ENCODE assay signal across 21 cellular contexts in genomic region chr3:182183716-182184430, GRCh38.
"Had no signal": no experiment of that assay in that cellular context is flagged by ENCODE, and none has a peak within 500 bp of the region (broad histone marks: within the 10 kb centered on the region; RNA-seq: fewer than 3 reads in every experiment).

No MANE protein-coding gene starts in this region.

- H3K9me3 ChIP-seq: ascending aorta, suprapubic skin, upper lobe of right lung had no signal

- H3K4me1 ChIP-seq: ascending aorta, suprapubic skin, upper lobe of right lung had no signal

- H3K27ac Mint-ChIP-seq: activated naive CD4-positive, alpha-beta T cell treated with anti-CD3 and anti-CD28 coated beads, Interleukin-2, amount 10 ng/mL, durations not matched to agents 7 days and 5 days; activated T-cell treated with anti-CD3 and anti-CD28 coated beads, Interleukin-2, amount 50 U/mL, for 24 hours; natural killer cell treated with Interleukin-12 subunit alpha and Interleukin-12 subunit beta and Interleukin-15 and Interleukin-18, amount 100 ng/mL, for 72 hours; progenitor cell of endocrine pancreas had no signal

- H3K36me3 Mint-ChIP-seq: activated naive CD4-positive, alpha-beta T cell treated with anti-CD3 and anti-CD28 coated beads, Interleukin-2, amount 10 ng/mL, durations not matched to agents 7 days and 5 days; natural killer cell treated with Interleukin-12 subunit alpha and Interleukin-12 subunit beta and Interleukin-15 and Interleukin-18, amount 100 ng/mL, for 72 hours had no signal

- H3K27me3 ChIP-seq: ascending aorta, cardiac muscle cell, dorsolateral prefrontal cortex, suprapubic skin, upper lobe of right lung had no signal

- H3K4me1 Mint-ChIP-seq: activated naive CD4-positive, alpha-beta T cell treated with anti-CD3 and anti-CD28 coated beads, Interleukin-2, amount 10 ng/mL, durations not matched to agents 7 days and 5 days had no signal

- ATAC-seq: left ventricle myocardium superior; natural killer cell treated with Interleukin-12 subunit alpha and Interleukin-12 subunit beta and Interleukin-15 and Interleukin-18, amount 100 ng/mL, for 72 hours; right cardiac atrium; upper lobe of right lung had no signal

- H3K4me2 ChIP-seq: smooth muscle cell had no signal

- DNase-seq: activated CD4-positive, alpha-beta T cell treated with anti-CD3 and anti-CD28 coated beads, Interleukin-2, amount 50 U/mL, for 48 hours; activated naive CD4-positive, alpha-beta T cell treated with anti-CD3 and anti-CD28 coated beads, Interleukin-2, amount 10 ng/mL, durations not matched to agents 7 days and 5 days; activated T-cell treated with anti-CD3 and anti-CD28 coated beads, Interleukin-2, amount 50 U/mL, for 24 hours; dorsolateral prefrontal cortex; hippocampal formation; kidney glomerular epithelial cell; left ventricle myocardium superior; mesenchymal stem cell; occipital lobe; right cardiac atrium; stimulated activated CD4-positive, alpha-beta T cell treated with anti-CD3 and anti-CD28 coated beads, Interleukin-4, amount 100 ng/mL, for 4 hours; stimulated activated CD8-positive, alpha-beta memory T cell treated with anti-CD3 and anti-CD28 coated beads, Interleukin-4, amount 100 ng/mL, for 48 hours; stimulated activated naive CD4-positive, alpha-beta T cell treated with Interleukin-2 at 50 U/mL for 16 hours; upper lobe of right lung had no signal

- H3K9me3 Mint-ChIP-seq: activated T-cell treated with anti-CD3 and anti-CD28 coated beads, Interleukin-2, amount 50 U/mL, for 24 hours had no signal

- H3K27ac ChIP-seq: ascending aorta, cardiac muscle cell, dorsolateral prefrontal cortex, suprapubic skin, upper lobe of right lung, VCaP had no signal

- H3K4me3 Mint-ChIP-seq: activated naive CD4-positive, alpha-beta T cell treated with anti-CD3 and anti-CD28 coated beads, Interleukin-2, amount 10 ng/mL, durations not matched to agents 7 days and 5 days; activated T-cell treated with anti-CD3 and anti-CD28 coated beads, Interleukin-2, amount 50 U/mL, for 24 hours; natural killer cell treated with Interleukin-12 subunit alpha and Interleukin-12 subunit beta and Interleukin-15 and Interleukin-18, amount 100 ng/mL, for 72 hours had no signal

- H3K36me3 ChIP-seq: ascending aorta, cardiac muscle cell, suprapubic skin, upper lobe of right lung had no signal

- H3K27me3 Mint-ChIP-seq: activated naive CD4-positive, alpha-beta T cell treated with anti-CD3 and anti-CD28 coated beads, Interleukin-2, amount 10 ng/mL, durations not matched to agents 7 days and 5 days; activated T-cell treated with anti-CD3 and anti-CD28 coated beads, Interleukin-2, amount 50 U/mL, for 24 hours; natural killer cell treated with Interleukin-12 subunit alpha and Interleukin-12 subunit beta and Interleukin-15 and Interleukin-18, amount 100 ng/mL, for 72 hours had no signal

- H3K4me3 ChIP-seq: ascending aorta, cardiac muscle cell, dorsolateral prefrontal cortex, smooth muscle cell, suprapubic skin, upper lobe of right lung had no signal
